Comparison of ENCODE assay signal across 8 cellular contexts in the genomic region with DNA sequence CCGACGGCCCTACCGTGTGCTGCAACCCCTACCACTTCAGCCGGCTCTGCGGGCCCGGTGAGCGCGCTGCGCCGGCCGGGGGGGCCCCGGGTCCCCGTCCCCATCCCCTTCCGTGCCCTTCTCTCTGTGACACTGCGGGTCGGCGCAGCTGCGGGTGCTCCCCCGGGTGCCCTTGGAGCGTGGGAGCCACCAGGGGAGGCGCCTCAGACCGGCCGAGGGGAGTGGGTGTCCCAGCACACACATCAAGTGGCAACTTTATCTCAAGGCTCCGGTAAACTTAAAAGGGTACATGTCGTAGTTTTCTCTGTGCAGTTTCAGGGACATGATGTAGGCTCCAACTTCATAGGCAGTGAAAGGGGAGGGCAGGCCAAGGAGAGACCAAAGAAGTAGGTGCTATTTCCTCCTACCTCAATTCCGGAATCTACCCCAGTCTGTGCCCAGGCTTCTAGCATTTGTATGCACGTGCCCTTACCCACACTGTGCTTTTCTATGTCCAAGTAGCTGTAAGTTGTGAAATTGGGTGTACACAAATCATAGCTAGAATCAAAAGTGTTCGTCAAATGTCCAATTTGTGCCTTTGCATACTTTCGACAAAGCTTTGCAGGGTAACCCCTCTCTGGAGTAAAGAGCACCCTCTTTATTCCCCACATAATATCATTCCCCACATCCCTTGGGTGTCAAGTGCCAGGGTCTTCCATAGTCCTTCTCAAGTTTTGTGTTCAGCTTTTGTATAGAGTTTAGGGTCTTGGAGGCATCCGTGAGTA. TPM values are rescaled to one million over a fixed set of nuclear protein-coding genes. Genes with fewer than 3 reads are reported as not detected.
DNase-seq lines count a peak whose midpoint lies in the region; ATAC-seq and TF ChIP-seq lines count a peak whose summit lies in the region.

No MANE protein-coding gene starts in this region.

- in situ Hi-C loops in mammary epithelial cell (cut with MboI; ENCODE audit: low sequenced_read_pairs in 2 of 2): no loop called here

- DNase-seq in A673 (ENCODE audit: low spot score): no peak
- DNase-seq in mammary epithelial cell: no peak
- no peak for DNase-seq in midbrain (lab: John Stamatoyannopoulos, UW)
- DNase-seq in HK-2 (ENCODE audit: unreplicated experiment): no peak
- DNase-seq in central memory CD4-positive, alpha-beta T cell: no peak

- BruUV-seq in A673 (replicated peaks; lab: Mats Ljungman, UMichigan) (no TSS peak), mammary epithelial cell (replicated peaks; lab: Mats Ljungman, UMichigan) (no TSS peak)

- H3K9me3 ChIP-seq in A673 (ENCODE audit: low read depth, low read length, poor library complexity, severe bottlenecking): no peaks in the 10 kb centered on the region
- H3K9me3 ChIP-seq in HUES64 (ENCODE audit: insufficient read depth, low read depth, low read length): no peaks in the 10 kb centered on the region
- H3K9me3 ChIP-seq in mammary epithelial cell (replicated peaks; ENCODE audit: insufficient read depth, low read length): no peaks in the 10 kb centered on the region
- no peaks in the 10 kb centered on the region for H3K9me3 ChIP-seq in mucosa of rectum (ENCODE audit: control insufficient read depth in 2 of 2, low read length in 2 of 2)

- H3K27me3 ChIP-seq in A673 (replicated peaks; ENCODE audit: insufficient read depth, low read depth, low read length, poor library complexity) (no peaks in the 10 kb centered on the region), HUES64 (ENCODE audit: insufficient read depth, low read length) (peaks cover 39% of the 10 kb centered on the region), mammary epithelial cell (ENCODE audit: insufficient read depth, low read length) (peaks cover 8% of the 10 kb centered on the region), mucosa of rectum (ENCODE audit: control insufficient read depth in 2 of 2, insufficient read depth in 2 of 2, low read length in 2 of 2) (no peaks in the 10 kb centered on the region)

- no peaks in the 10 kb centered on the region for H4K20me1 ChIP-seq in mammary epithelial cell (ENCODE audit: insufficient read depth, low read length)

- H3K79me2 ChIP-seq in mammary epithelial cell (ENCODE audit: insufficient read depth, low read length): no peaks in the 10 kb centered on the region

- H3K4me3 ChIP-seq in A673 (ENCODE audit: low read depth, low read length, poor library complexity, severe bottlenecking): peak overlapping the region; percentile 63
- H3K4me3 ChIP-seq in HUES64 (ENCODE audit: low read length): peak overlapping the region; percentile 86
- H3K4me3 ChIP-seq in mammary epithelial cell (replicated peaks in 1 of 3; ENCODE audit: insufficient read depth in 1 of 3, low read depth in 2 of 3, low read length in 3 of 3): peak overlapping the region in 1 of 3 experiments; percentile 38
- peak overlapping the region; percentile 67 to 87 for H3K4me3 ChIP-seq in mucosa of rectum (ENCODE audit: low read length in 2 of 2)

- peak overlapping the region; percentile 84; the same call in 1 of the 2 replicates for H3K9ac ChIP-seq in HUES64 (ENCODE audit: low read depth, low read length)
- H3K9ac ChIP-seq in mammary epithelial cell (ENCODE audit: insufficient read depth, low read length): no peak overlapping the region
- peak overlapping the region; percentile 56 to 75 for H3K9ac ChIP-seq in mucosa of rectum (ENCODE audit: low read depth in 1 of 2, low read length in 2 of 2)

- dilution Hi-C loops in mammary epithelial cell (cut with HindIII; ENCODE audit: low sequenced_read_pairs): no loop called here

- H2AFZ ChIP-seq in mammary epithelial cell (ENCODE audit: low read depth, low read length): peak overlapping the region; percentile 72

- 15% methylated on average over 30 of the region's 30 CpGs for WGBS in HUES64
- 49% methylated on average over 7 of the region's 30 CpGs for WGBS in mammary epithelial cell (ENCODE audit: low coverage, missing lambda C conversion rate)

- peaks cover 44% of the 10 kb centered on the region for H3K4me1 ChIP-seq in A673 (ENCODE audit: insufficient read depth, low read length, poor library complexity, severe bottlenecking)
- peaks cover 29% of the 10 kb centered on the region for H3K4me1 ChIP-seq in HUES64 (ENCODE audit: insufficient read depth, low read length)
- H3K4me1 ChIP-seq in mammary epithelial cell (ENCODE audit: insufficient read depth, low read length): peaks cover 30% of the 10 kb centered on the region
- H3K4me1 ChIP-seq in mucosa of rectum (ENCODE audit: control insufficient read depth in 2 of 2, insufficient read depth in 2 of 2, low read length in 2 of 2): peaks cover 34 to 41% of the 10 kb centered on the region in 2 donors

- TF ChIP-seq CTCF in A673 (conservative IDR thresholded peaks at IDR 0.05; ENCODE audit: low read depth, low read length) (no peak), mammary epithelial cell (conservative IDR thresholded peaks at IDR 0.05 in 1 of 2, IDR thresholded peaks at IDR 0.05 in 1 of 2; ENCODE audit: extremely low read depth in 1 of 2, insufficient read depth in 1 of 2, low read depth in 1 of 2, low read length in 2 of 2) (no peak)

- peaks cover 8% of the 10 kb centered on the region for H3K36me3 ChIP-seq in A673 (ENCODE audit: insufficient read depth, low read length, poor library complexity, severe bottlenecking)
- no peaks in the 10 kb centered on the region for H3K36me3 ChIP-seq in HUES64 (ENCODE audit: insufficient read depth, low read length)
- no peaks in the 10 kb centered on the region for H3K36me3 ChIP-seq in mammary epithelial cell (ENCODE audit: insufficient read depth, low read length)
- H3K36me3 ChIP-seq in mucosa of rectum (ENCODE audit: control insufficient read depth in 2 of 2, insufficient read depth in 2 of 2, low read length in 2 of 2): no peaks in the 10 kb centered on the region

- peak overlapping the region; percentile 82 for H3K27ac ChIP-seq in A673 (ENCODE audit: low read depth, low read length, poor library complexity, severe bottlenecking)
- H3K27ac ChIP-seq in HUES64 (ENCODE audit: low read depth, low read length): no peak overlapping the region
- no peak overlapping the region for H3K27ac ChIP-seq in mammary epithelial cell (ENCODE audit: insufficient read depth, low read depth, low read length)
- H3K27ac ChIP-seq in mucosa of rectum (ENCODE audit: low read depth in 2 of 2, low read length in 2 of 2): peak overlapping the region; percentile 20 to 35

- POLR2A ChIA-PET in A673 (lab: Charles Lee; ENCODE audit: low non-redundant PET): no interaction called here

- CTCF ChIA-PET in A673 (lab: Charles Lee) (no interaction called here), mammary epithelial cell (lab: Charles Lee; ENCODE audit: low non-redundant PET) (no interaction called here)

- peak overlapping the region; percentile 99 for H3K4me2 ChIP-seq in mammary epithelial cell (ENCODE audit: insufficient read depth, low read depth, low read length)

- intact Hi-C loops in A673 (cut with micrococcal nuclease; ENCODE audit: unreplicated experiment): loop anchor here (5.0 kb wide), 2 partner anchors 87 to 102 kb away; no protein-coding TSS in a partner anchor
- intact Hi-C loops in mammary epithelial cell (cut with micrococcal nuclease): no loop called here

- ATAC-seq in GM21825 (IDR thresholded peaks at IDR 0.05; ENCODE audit: unreplicated experiment): no peak

RNA-seq across cellular contexts. Expression of gene SMAD6, which starts 2.2 kb away (rescaled TPM):
- total RNA-seq in A673 (2021): 50.1 and 63.9 TPM in 2 replicates
- polyA plus RNA-seq in HUES64 (2013, experiment 1 of 2): 3.8 TPM
- polyA plus RNA-seq in HUES64 (2013, experiment 2 of 2): 4.2 TPM
- total RNA-seq in mammary epithelial cell: under 1 TPM; 0.09 to 0.83 TPM
- 0.11 TPM for polyA plus RNA-seq in mammary epithelial cell
- 2.7 TPM for polyA minus RNA-seq in mammary epithelial cell

Comparison
In these comparisons a context has a peak if more than half of its experiments do, and no peak if none do; other contexts are left out.
1. H3K27ac ChIP-seq: peak in A673 (single experiment) and mucosa of rectum (2 of 2); none in HUES64 (single experiment) and mammary epithelial cell (single experiment).
2. RNA of gene SMAD6, which starts 2.2 kb away (total RNA-seq): 50.1 to 63.9 TPM in A673; 0.09 to 0.83 TPM in mammary epithelial cell; every median in the first group is over 10 times any median in the second.